14 cellular contexts compared by ENCODE assay signal in the genomic region with DNA sequence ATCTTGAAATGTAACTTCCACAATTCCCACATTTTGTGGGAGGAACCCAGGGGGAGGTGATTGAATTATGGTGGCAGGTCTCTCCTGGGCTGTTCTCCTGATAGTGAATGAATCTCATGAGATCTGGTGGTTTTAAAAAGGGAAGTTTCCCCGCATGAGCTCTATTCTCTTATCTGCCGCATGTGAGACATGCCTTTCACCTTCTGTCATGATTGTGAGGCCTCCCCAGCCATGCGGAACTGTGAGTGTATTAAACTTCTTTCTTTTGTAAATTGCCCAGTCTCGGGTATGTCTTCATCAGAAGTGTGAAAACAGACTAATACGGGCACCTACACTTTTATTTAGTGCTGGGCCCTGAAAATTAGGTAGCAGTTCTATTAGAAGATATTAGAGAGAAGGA. TPM values are rescaled to one million over a fixed set of nuclear protein-coding genes. Genes with fewer than 3 reads are reported as not detected.
A peak's percentile ranks its signal among the peaks of the same experiment; 100 is the strongest.
DNase-seq lines count a peak whose midpoint lies in the region; ATAC-seq, FAIRE-seq and TF ChIP-seq lines count a peak whose summit lies in the region.
"Had no signal": no experiment of that assay in that cellular context is flagged by ENCODE, and none has a peak within 500 bp of the region (broad histone marks: within the 10 kb centered on the region; RNA-seq: fewer than 3 reads in every experiment).

No MANE protein-coding gene starts in this region.

- no peak overlapping the region for H3K27ac ChIP-seq in PC-9
- H3K27ac ChIP-seq in osteoblast (ENCODE audit: low read depth, low read length): no peak overlapping the region

- CTCF ChIA-PET in activated B cell treated with CpG ODN at 0.5 μM for 24 hours (lab: Charles Lee): no interaction called here
- CTCF ChIA-PET in T-cell (lab: Charles Lee): no interaction called here
- CTCF ChIA-PET in PC-9 (lab: Charles Lee): no interaction called here

- TF ChIP-seq CTCF in activated B cell treated with CpG ODN at 0.5 μM for 24 hours (IDR thresholded peaks at IDR 0.05) (no peak), chondrocyte (IDR thresholded peaks at IDR 0.05) (no peak), PC-9 (conservative IDR thresholded peaks at IDR 0.05) (no peak), osteoblast (IDR thresholded peaks at IDR 0.05; ENCODE audit: extremely low read depth, low read depth, low read length) (no peak)

- H3K79me2 ChIP-seq in PC-9 (ENCODE audit: low read depth) (no peaks in the 10 kb centered on the region), osteoblast (ENCODE audit: insufficient read depth, low read length) (no peaks in the 10 kb centered on the region)

- peaks cover 11% of the 10 kb centered on the region for H3K4me1 Mint-ChIP-seq in activated B cell treated with CpG ODN at 0.5 μM for 24 hours
- no peaks in the 10 kb centered on the region for H3K4me1 Mint-ChIP-seq in chondrocyte (ENCODE audit: low read depth)
- H3K4me1 Mint-ChIP-seq in T-cell: peaks cover 0 to 8% (median 3%) of the 10 kb centered on the region in 3 donors
- H3K4me1 Mint-ChIP-seq: neural crest cell had no signal

- H3K27me3 Mint-ChIP-seq in activated B cell treated with CpG ODN at 0.5 μM for 24 hours (no peaks in the 10 kb centered on the region), chondrocyte (ENCODE audit: low read depth) (peaks cover 30% of the 10 kb centered on the region), T-cell (peaks cover 0 to 5% of the 10 kb centered on the region in 2 donors)

- no peaks in the 10 kb centered on the region for H3K36me3 Mint-ChIP-seq in activated B cell treated with CpG ODN at 0.5 μM for 24 hours (ENCODE audit: low read depth)
- H3K36me3 Mint-ChIP-seq in chondrocyte (ENCODE audit: low read depth): no peaks in the 10 kb centered on the region
- no peaks in the 10 kb centered on the region for H3K36me3 Mint-ChIP-seq in T-cell

- H3K4me3 Mint-ChIP-seq in activated B cell treated with CpG ODN at 0.5 μM for 24 hours: no peak overlapping the region
- no peak overlapping the region for H3K4me3 Mint-ChIP-seq in chondrocyte (ENCODE audit: unreplicated experiment)
- H3K4me3 Mint-ChIP-seq in T-cell: no peak overlapping the region
- H3K4me3 Mint-ChIP-seq: neural crest cell had no signal

- no peak overlapping the region for H3K4me2 ChIP-seq in PC-9
- H3K4me2 ChIP-seq in osteoblast (ENCODE audit: insufficient read depth, low read length): no peak overlapping the region

- POLR2A ChIA-PET in activated B cell treated with CpG ODN at 0.5 μM for 24 hours (lab: Charles Lee) (no interaction called here), T-cell (lab: Charles Lee) (no interaction called here), PC-9 (lab: Charles Lee; ENCODE audit: unreplicated experiment) (no interaction called here)

- no peak overlapping the region for H3K4me3 ChIP-seq in PC-9
- no peak overlapping the region for H3K4me3 ChIP-seq in osteoblast (ENCODE audit: insufficient read depth, low read length)

- H3K9me2 ChIP-seq in PC-9 (ENCODE audit: insufficient read depth): no peaks in the 10 kb centered on the region

- H3F3A ChIP-seq in PC-9 (ENCODE audit: insufficient read depth, low read depth): no peaks in the 10 kb centered on the region

- FAIRE-seq in GM18507 (lab: Jason Lieb, UNC): peak; percentile 62
- FAIRE-seq: keratinocyte had no signal

- H3K9me3 Mint-ChIP-seq in activated B cell treated with CpG ODN at 0.5 μM for 24 hours (no peaks in the 10 kb centered on the region), chondrocyte (ENCODE audit: low read depth) (peaks cover 3% of the 10 kb centered on the region), T-cell (peaks cover 0 to 5% (median 0%) of the 10 kb centered on the region in 3 donors)
- H3K9me3 Mint-ChIP-seq: neural crest cell had no signal

- no peak overlapping the region for H2AFZ ChIP-seq in PC-9
- H2AFZ ChIP-seq in osteoblast (ENCODE audit: low read length): no peak overlapping the region

- BruUV-seq in PC-9 (replicated peaks; lab: Mats Ljungman, UMichigan): no TSS peak

- H3K36me3 ChIP-seq in PC-9 (ENCODE audit: low read depth) (no peaks in the 10 kb centered on the region), osteoblast (ENCODE audit: insufficient read depth, low read length) (no peaks in the 10 kb centered on the region)

- H3K9me3 ChIP-seq in PC-9 (ENCODE audit: insufficient read depth, low read depth): peaks cover 2% of the 10 kb centered on the region; the same call in 1 of the 2 replicates
- no peaks in the 10 kb centered on the region for H3K9me3 ChIP-seq in osteoblast (ENCODE audit: low read depth, low read length)

- H3K4me1 ChIP-seq in PC-9 (replicated peaks; ENCODE audit: insufficient read depth): no peaks in the 10 kb centered on the region
- H3K4me1 ChIP-seq in osteoblast (ENCODE audit: insufficient read depth, low read length): no peaks in the 10 kb centered on the region

- H3K27me3 ChIP-seq in PC-9 (ENCODE audit: insufficient read depth, low read depth): peaks cover 59% of the 10 kb centered on the region
- no peaks in the 10 kb centered on the region for H3K27me3 ChIP-seq in osteoblast (ENCODE audit: insufficient read depth, low read length)

- peak overlapping the region; percentile 11 for H3K27ac Mint-ChIP-seq in activated B cell treated with CpG ODN at 0.5 μM for 24 hours
- no peak overlapping the region for H3K27ac Mint-ChIP-seq in chondrocyte (ENCODE audit: unreplicated experiment)
- H3K27ac Mint-ChIP-seq in T-cell: no peak overlapping the region

- H4K20me1 ChIP-seq in PC-9 (ENCODE audit: insufficient read depth) (no peaks in the 10 kb centered on the region), osteoblast (ENCODE audit: insufficient read depth, low read length) (no peaks in the 10 kb centered on the region)

- DNase-seq in GM18507 (ENCODE audit: extremely low spot score, insufficient read length, low read depth): no peak
- DNase-seq in activated B cell treated with CpG ODN at 0.5 μM for 24 hours: no peak
- no peak for DNase-seq in chondrocyte (ENCODE audit: low spot score)
- DNase-seq in T-cell: no peak
- no peak for DNase-seq in PC-9
- no peak for DNase-seq in osteoblast (ENCODE audit: insufficient read length, low spot score, missing footprints)
- DNase-seq: activated CD4-positive, alpha-beta T cell treated with anti-CD3 and anti-CD28 coated beads for 48 hours; DMS153; NCI-H446 treated with DMSO at 0.1 percent for 48 hours; SHP77 had no signal

- intact Hi-C loops in activated B cell treated with CpG ODN at 0.5 μM for 24 hours (cut with micrococcal nuclease) (no loop called here), PC-9 (cut with micrococcal nuclease; ENCODE audit: unreplicated experiment) (no loop called here)

- ATAC-seq in GM21526 (IDR thresholded peaks at IDR 0.05; ENCODE audit: low FRiP score, unreplicated experiment) (peak; percentile 75), HG03066 (IDR thresholded peaks at IDR 0.05; ENCODE audit: low read depth, unreplicated experiment) (peak; percentile 48), activated B cell treated with CpG ODN at 0.5 μM for 24 hours (ENCODE audit: low read depth) (peak; percentile 75), T-cell (replicated peaks in 1 of 4) (no peak)

RNA-seq across cellular contexts. Expression of gene TNFSF13B, which starts 45.8 kb away (rescaled TPM):
- 1.7 and 2.7 TPM in 2 replicates for total RNA-seq in activated B cell treated with CpG ODN at 0.5 μM for 24 hours
- 1.1 to 1.5 TPM (median 1.3 TPM) in 3 replicates for total RNA-seq in chondrocyte
- 10 to 100 TPM in 1 of 5 donors, 1 to 10 TPM in 4; 1.8 to 18.3 (median 4.2) TPM for total RNA-seq in T-cell
- 2.0 and 4.4 TPM in 2 replicates for total RNA-seq in PC-9 (2021)
- total RNA-seq in osteoblast: 2.2 and 4.7 TPM in 2 replicates

Comparison
In these comparisons a context has a peak if more than half of its experiments do, and no peak if none do; other contexts are left out.
1. ATAC-seq: peak in GM21526 (single experiment), HG03066 (single experiment) and activated B cell treated with CpG ODN at 0.5 μM for 24 hours (single experiment); none in T-cell (0 of 4).